ENCODE assay signal across 17 cellular contexts in the genomic region with DNA sequence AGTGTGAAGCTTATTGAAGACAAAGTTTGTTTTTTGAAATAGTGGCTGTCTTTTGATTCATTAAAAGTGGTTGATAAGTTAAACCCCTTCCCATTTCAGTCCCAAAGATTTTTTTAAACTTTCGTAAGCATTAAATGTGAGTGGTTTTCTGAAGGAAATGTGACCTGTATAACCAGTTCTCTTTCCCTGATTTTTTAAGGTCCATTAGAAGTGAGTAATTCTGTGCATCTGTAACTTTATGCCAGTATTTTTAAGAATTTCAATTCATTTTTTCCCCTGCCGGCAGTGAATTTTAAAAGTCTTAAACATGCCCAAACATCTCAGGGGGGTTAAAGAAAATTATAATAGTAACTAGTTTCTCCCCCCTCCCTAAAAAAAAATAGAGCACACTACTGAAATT.
DNase-seq lines count a peak whose midpoint lies in the region; ATAC-seq, FAIRE-seq and TF ChIP-seq lines count a peak whose summit lies in the region.
"Had no signal": no experiment of that assay in that cellular context is flagged by ENCODE, and none has a peak within 500 bp of the region (broad histone marks: within the 10 kb centered on the region; RNA-seq: fewer than 3 reads in every experiment).

No MANE protein-coding gene starts in this region.

- H3K9me3 ChIP-seq in HUES64 (ENCODE audit: insufficient read depth, low read depth, low read length) (peaks cover 4% of the 10 kb centered on the region; the same call in 1 of the 2 replicates), iPS-18a (ENCODE audit: control insufficient read depth, low read depth, low read length) (no peaks in the 10 kb centered on the region), neuronal stem cell (replicated peaks in 1 of 2; ENCODE audit: control insufficient read depth in 2 of 2, insufficient read depth in 1 of 2, low read depth in 1 of 2, low read length in 2 of 2) (peaks cover 0 to 6% of the 10 kb centered on the region in 2 donors)

- no peak overlapping the region for H3K27ac Mint-ChIP-seq in HFFc6
- H3K27ac Mint-ChIP-seq: B cell; CD4-positive, alpha-beta memory T cell had no signal

- no peak overlapping the region for H2BK5ac ChIP-seq in neuronal stem cell (ENCODE audit: low read length)

- H3K4me3 ChIP-seq in HUES64 (ENCODE audit: low read length) (no peak overlapping the region), bronchial epithelial cell (ENCODE audit: low read depth, low read length) (no peak overlapping the region), iPS-18a (ENCODE audit: low read length) (peak overlapping the region; percentile 15), neuronal stem cell (ENCODE audit: low read length in 2 of 2) (no peak overlapping the region)

- no peak overlapping the region for H2AK5ac ChIP-seq in neuronal stem cell (ENCODE audit: low read depth, low read length)

- H3K36me3 Mint-ChIP-seq in HFFc6 (ENCODE audit: low read depth), result peaks cover 6% of the 10 kb centered on the region; the same call in 1 of the 2 replicates
- H3K36me3 Mint-ChIP-seq: CD4-positive, alpha-beta memory T cell had no signal

- no peak for FAIRE-seq in bronchial epithelial cell (lab: Jason Lieb, UNC)
- FAIRE-seq: A204.1, G401.6, GM12891, HepG2 had no signal

- H3K4me2 ChIP-seq in neuronal stem cell (ENCODE audit: insufficient read depth, low read length, poor library complexity, severe bottlenecking), result no peak overlapping the region

- no peak overlapping the region for H3K4me3 Mint-ChIP-seq in HFFc6
- H3K4me3 Mint-ChIP-seq: B cell; CD4-positive, alpha-beta memory T cell had no signal

- H4K8ac ChIP-seq in neuronal stem cell (ENCODE audit: low read depth, low read length), result no peak overlapping the region

- H3K14ac ChIP-seq in neuronal stem cell (ENCODE audit: low read length), result no peak overlapping the region

- H3K9me3 Mint-ChIP-seq in HFFc6, result peaks cover 71% of the 10 kb centered on the region

- ATAC-seq in HG02759 (IDR thresholded peaks at IDR 0.05; ENCODE audit: unreplicated experiment), result no peak
- ATAC-seq: HepG2 had no signal

- H3K36me3 ChIP-seq in HUES64 (ENCODE audit: insufficient read depth, low read length) (no peaks in the 10 kb centered on the region), bronchial epithelial cell (ENCODE audit: control insufficient read depth, insufficient read depth, low read length) (no peaks in the 10 kb centered on the region), iPS-18a (ENCODE audit: control insufficient read depth, low read depth, low read length) (no peaks in the 10 kb centered on the region), neuronal stem cell (replicated peaks in 1 of 2; ENCODE audit: control insufficient read depth in 2 of 2, insufficient read depth in 2 of 2, low read length in 2 of 2) (no peaks in the 10 kb centered on the region)

- TF ChIP-seq CTCF in bronchial epithelial cell (IDR thresholded peaks at IDR 0.05; ENCODE audit: insufficient read depth, low read length, severe bottlenecking) (no peak), HFFc6 (IDR thresholded peaks at IDR 0.05) (no peak)

- no peak overlapping the region for H4K91ac ChIP-seq in neuronal stem cell (ENCODE audit: low read depth, low read length, poor library complexity)

- DNase-seq in bronchial epithelial cell (ENCODE audit: low read depth) (peak; percentile 10), neuronal stem cell (ENCODE audit: low spot score) (no peak), HFFc6 (no peak)
- DNase-seq in stimulated activated CD4-positive, alpha-beta T cell treated with anti-CD3 and anti-CD28 coated beads, Interleukin-1b, Interleukin-23, amount 100 ng/mL, for 48 hours, result no peak
- DNase-seq: C1 segment of cervical spinal cord; CD4-positive, alpha-beta memory T cell; DMS79 treated with DMSO at 0.1 percent for 48 hours; EL; HCEC 1CT had no signal

- no peaks in the 10 kb centered on the region for H3K79me1 ChIP-seq in neuronal stem cell (ENCODE audit: low read depth, low read length)

- H3K18ac ChIP-seq in neuronal stem cell (ENCODE audit: low read length), result no peak overlapping the region

- H3K27me3 Mint-ChIP-seq in HFFc6 (ENCODE audit: insufficient read depth), result no peaks in the 10 kb centered on the region
- H3K27me3 Mint-ChIP-seq: B cell had no signal

- H3K9ac ChIP-seq in HUES64 (ENCODE audit: low read depth, low read length), result no peak overlapping the region
- H3K9ac ChIP-seq in iPS-18a (ENCODE audit: low read length), result no peak overlapping the region
- H3K9ac ChIP-seq in neuronal stem cell (ENCODE audit: low read depth, low read length, poor library complexity), result no peak overlapping the region

- no peak overlapping the region for H2AFZ ChIP-seq in neuronal stem cell (ENCODE audit: low read length)

- H3K4me1 ChIP-seq in HUES64 (ENCODE audit: insufficient read depth, low read length) (peaks cover 54% of the 10 kb centered on the region), iPS-18a (ENCODE audit: control insufficient read depth, low read depth, low read length) (peaks cover 44% of the 10 kb centered on the region), neuronal stem cell (ENCODE audit: control insufficient read depth in 2 of 2, insufficient read depth in 1 of 2, low read depth in 1 of 2, low read length in 2 of 2) (peaks cover 20 to 30% of the 10 kb centered on the region in 2 donors)

- H3K4me1 Mint-ChIP-seq in HFFc6 (ENCODE audit: low read depth), result no peaks in the 10 kb centered on the region
- H3K4me1 Mint-ChIP-seq: B cell; CD4-positive, alpha-beta memory T cell had no signal

- H2BK120ac ChIP-seq in neuronal stem cell (ENCODE audit: low read depth, low read length), result no peak overlapping the region

- no peak overlapping the region for H2BK12ac ChIP-seq in neuronal stem cell (ENCODE audit: low read length)

- H3K27ac ChIP-seq in HUES64 (ENCODE audit: low read depth, low read length) (peak overlapping the region; percentile 48), iPS-18a (ENCODE audit: low read length) (no peak overlapping the region), neuronal stem cell (replicated peaks; ENCODE audit: low read length) (peak overlapping the region; percentile 90)

- no peaks in the 10 kb centered on the region for H3K27me3 ChIP-seq in HUES64 (ENCODE audit: insufficient read depth, low read length)
- no peaks in the 10 kb centered on the region for H3K27me3 ChIP-seq in bronchial epithelial cell (ENCODE audit: control insufficient read depth, insufficient read depth, low read length)
- no peaks in the 10 kb centered on the region for H3K27me3 ChIP-seq in iPS-18a (ENCODE audit: control insufficient read depth, insufficient read depth, low read length)
- peaks cover 0 to 54% (median 0%) of the 10 kb centered on the region in 3 experiments for H3K27me3 ChIP-seq in neuronal stem cell (ENCODE audit: control insufficient read depth in 3 of 3, insufficient read depth in 3 of 3, low read depth in 1 of 3, low read length in 3 of 3)

- H3K4ac ChIP-seq in neuronal stem cell (ENCODE audit: low read length), result no peak overlapping the region

- 29% methylated on average over 1 of the region's 2 CpGs for WGBS in HUES64
- WGBS in neuronal stem cell (ENCODE audit: extremely low coverage in 2 of 2, insufficient read length in 2 of 2, insufficient replicate concordance in 1 of 2), 2 donors, result no CpG with 5 or more reads among the region's 2 CpGs

- H3K23ac ChIP-seq in neuronal stem cell (ENCODE audit: low read depth, low read length, poor library complexity), result no peak overlapping the region

- no peak overlapping the region for H2BK15ac ChIP-seq in neuronal stem cell (ENCODE audit: low read length)
